Comparison of ENCODE assay signal across 1 cellular context in the genomic region with DNA sequence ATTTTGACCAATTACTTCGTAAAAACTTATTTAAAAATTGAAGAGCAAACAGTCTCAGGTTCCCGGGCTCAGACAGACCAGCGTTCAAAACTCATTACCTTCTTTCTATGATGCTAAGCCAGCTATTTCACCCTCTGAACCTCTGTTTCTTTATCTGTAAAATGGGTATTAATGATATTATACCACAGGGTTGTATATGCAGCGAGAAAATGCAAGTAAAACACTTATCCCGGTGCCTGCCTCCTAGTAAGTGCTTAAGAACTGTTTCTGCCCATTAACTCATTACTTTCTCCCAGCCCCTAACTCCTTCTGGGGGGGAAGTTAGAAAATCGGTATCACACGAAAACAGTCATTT.
TF ChIP-seq lines count a peak whose summit lies in the region.

No MANE protein-coding gene starts in this region.

TF ChIP-seq in HEK293, 187 proteins besides CTCF, POLR2A, EP300 and RAD21 (continued from another document):
- TF ChIP-seq ZNF239 (tag by site-specific recombination; IDR thresholded peaks at IDR 0.05) (no peak), KLF9 (tag by site-specific recombination; IDR thresholded peaks at IDR 0.05; ENCODE audit: low read depth) (no peak), ZNF560 (tag by site-specific recombination; IDR thresholded peaks at IDR 0.05; ENCODE audit: borderline replicate concordance) (no peak), ZNF596 (tag by site-specific recombination; IDR thresholded peaks at IDR 0.05) (no peak; the same call in 1 of the 2 replicates), ZNF169 (tag by site-specific recombination; IDR thresholded peaks at IDR 0.05) (no peak), ZBTB17 (tag by site-specific recombination; IDR thresholded peaks at IDR 0.05) (no peak)
- TF ChIP-seq, protein P1, sequence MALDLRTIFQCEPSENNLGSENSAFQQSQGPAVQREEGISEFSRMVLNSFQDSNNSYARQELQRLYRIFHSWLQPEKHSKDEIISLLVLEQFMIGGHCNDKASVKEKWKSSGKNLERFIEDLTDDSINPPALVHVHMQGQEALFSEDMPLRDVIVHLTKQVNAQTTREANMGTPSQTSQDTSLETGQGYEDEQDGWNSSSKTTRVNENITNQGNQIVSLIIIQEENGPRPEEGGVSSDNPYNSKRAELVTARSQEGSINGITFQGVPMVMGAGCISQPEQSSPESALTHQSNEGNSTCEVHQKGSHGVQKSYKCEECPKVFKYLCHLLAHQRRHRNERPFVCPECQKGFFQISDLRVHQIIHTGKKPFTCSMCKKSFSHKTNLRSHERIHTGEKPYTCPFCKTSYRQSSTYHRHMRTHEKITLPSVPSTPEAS (tag by site-specific recombination; IDR thresholded peaks at IDR 0.05), result no peak; the same call in 1 of the 2 replicates
- TF ChIP-seq, protein P2, sequence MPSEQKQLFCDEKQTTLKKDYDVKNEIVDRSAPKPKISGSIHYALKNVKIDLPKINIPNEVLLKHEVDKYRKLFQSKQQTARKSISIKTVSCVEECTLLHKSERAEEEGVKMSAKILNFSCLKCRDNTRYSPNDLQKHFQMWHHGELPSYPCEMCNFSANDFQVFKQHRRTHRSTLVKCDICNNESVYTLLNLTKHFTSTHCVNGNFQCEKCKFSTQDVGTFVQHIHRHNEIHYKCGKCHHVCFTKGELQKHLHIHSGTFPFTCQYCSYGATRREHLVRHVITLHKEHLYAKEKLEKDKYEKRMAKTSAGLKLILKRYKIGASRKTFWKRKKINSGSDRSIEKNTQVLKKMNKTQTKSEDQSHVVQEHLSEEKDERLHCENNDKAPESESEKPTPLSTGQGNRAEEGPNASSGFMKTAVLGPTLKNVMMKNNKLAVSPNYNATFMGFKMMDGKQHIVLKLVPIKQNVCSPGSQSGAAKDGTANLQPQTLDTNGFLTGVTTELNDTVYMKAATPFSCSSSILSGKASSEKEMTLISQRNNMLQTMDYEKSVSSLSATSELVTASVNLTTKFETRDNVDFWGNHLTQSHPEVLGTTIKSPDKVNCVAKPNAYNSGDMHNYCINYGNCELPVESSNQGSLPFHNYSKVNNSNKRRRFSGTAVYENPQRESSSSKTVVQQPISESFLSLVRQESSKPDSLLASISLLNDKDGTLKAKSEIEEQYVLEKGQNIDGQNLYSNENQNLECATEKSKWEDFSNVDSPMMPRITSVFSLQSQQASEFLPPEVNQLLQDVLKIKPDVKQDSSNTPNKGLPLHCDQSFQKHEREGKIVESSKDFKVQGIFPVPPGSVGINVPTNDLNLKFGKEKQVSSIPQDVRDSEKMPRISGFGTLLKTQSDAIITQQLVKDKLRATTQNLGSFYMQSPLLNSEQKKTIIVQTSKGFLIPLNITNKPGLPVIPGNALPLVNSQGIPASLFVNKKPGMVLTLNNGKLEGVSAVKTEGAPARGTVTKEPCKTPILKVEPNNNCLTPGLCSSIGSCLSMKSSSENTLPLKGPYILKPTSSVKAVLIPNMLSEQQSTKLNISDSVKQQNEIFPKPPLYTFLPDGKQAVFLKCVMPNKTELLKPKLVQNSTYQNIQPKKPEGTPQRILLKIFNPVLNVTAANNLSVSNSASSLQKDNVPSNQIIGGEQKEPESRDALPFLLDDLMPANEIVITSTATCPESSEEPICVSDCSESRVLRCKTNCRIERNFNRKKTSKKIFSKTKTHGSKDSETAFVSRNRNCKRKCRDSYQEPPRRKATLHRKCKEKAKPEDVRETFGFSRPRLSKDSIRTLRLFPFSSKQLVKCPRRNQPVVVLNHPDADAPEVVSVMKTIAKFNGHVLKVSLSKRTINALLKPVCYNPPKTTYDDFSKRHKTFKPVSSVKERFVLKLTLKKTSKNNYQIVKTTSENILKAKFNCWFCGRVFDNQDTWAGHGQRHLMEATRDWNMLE (tag by site-specific recombination; conservative IDR thresholded peaks at IDR 0.05; ENCODE audit: low read depth), result peak; percentile 44; the same call in 1 of the 2 replicates
